In genomic region chr2:23926750-23927627, GRCh38 we compare ENCODE assay signal across 8 cellular contexts. TPM values are rescaled to one million over a fixed set of nuclear protein-coding genes. Genes with fewer than 3 reads are reported as not detected.
DNase-seq lines count a peak whose midpoint lies in the region; ATAC-seq and TF ChIP-seq lines count a peak whose summit lies in the region.

TSS of gene ATAD2B (minus strand) at chr2:23927123. CDS start at chr2:23926770, 353 bp downstream.

- intact Hi-C loops in cardiac septum (cut with DNase I), result loop anchor here (2.0 to 10.0 kb wide), 4 partner anchors 14 to 158 kb away; partner anchors contain the start of genes FKBP1B, SF3B6, TP53I3 and UBXN2A

- no peaks in the 10 kb centered on the region for H3K27me3 Mint-ChIP-seq in activated naive CD8-positive, alpha-beta T cell treated with anti-CD3 and anti-CD28 coated beads, Interleukin-2, amount 50 U/mL, for 24 hours
- H3K27me3 Mint-ChIP-seq in type B pancreatic cell, result no peaks in the 10 kb centered on the region

- H3K36me3 Mint-ChIP-seq in activated naive CD8-positive, alpha-beta T cell treated with anti-CD3 and anti-CD28 coated beads, Interleukin-2, amount 50 U/mL, for 24 hours (ENCODE audit: low read depth), result peaks cover 3% of the 10 kb centered on the region
- H3K36me3 Mint-ChIP-seq in type B pancreatic cell, result peaks cover 3% of the 10 kb centered on the region

- H3K9me3 Mint-ChIP-seq in activated naive CD8-positive, alpha-beta T cell treated with anti-CD3 and anti-CD28 coated beads, Interleukin-2, amount 50 U/mL, for 24 hours, result no peaks in the 10 kb centered on the region
- H3K9me3 Mint-ChIP-seq in type B pancreatic cell, result no peaks in the 10 kb centered on the region

- DNase-seq in NCI-H1417 (lab: John Stamatoyannopoulos, UW) (peak; percentile 98 to 99 (median 99)), SW 1271 (lab: John Stamatoyannopoulos, UW) (peak; percentile 86 to 94), cardiac septum (ENCODE audit: low spot score) (peak; percentile 96), pons (ENCODE audit: low spot score) (peak; percentile 93), type B pancreatic cell (ENCODE audit: extremely low spot score, unreplicated experiment) (peak; percentile 98)
- DNase-seq in activated naive CD8-positive, alpha-beta T cell treated with anti-CD3 and anti-CD28 coated beads, Interleukin-2, amount 50 U/mL, for 24 hours, result peak; percentile 93

- H3K4me1 Mint-ChIP-seq in activated naive CD8-positive, alpha-beta T cell treated with anti-CD3 and anti-CD28 coated beads, Interleukin-2, amount 50 U/mL, for 24 hours, result peaks cover 53% of the 10 kb centered on the region
- peaks cover 19% of the 10 kb centered on the region for H3K4me1 Mint-ChIP-seq in type B pancreatic cell (ENCODE audit: unreplicated experiment)

- H3K4me3 Mint-ChIP-seq in activated naive CD8-positive, alpha-beta T cell treated with anti-CD3 and anti-CD28 coated beads, Interleukin-2, amount 50 U/mL, for 24 hours, result peak within 1 kb of the TSS; percentile 88
- H3K4me3 Mint-ChIP-seq in type B pancreatic cell, result peak within 1 kb of the TSS; percentile 97

- ATAC-seq in HG02763 (IDR thresholded peaks at IDR 0.05; ENCODE audit: unreplicated experiment), result peak; percentile 78
- ATAC-seq in activated naive CD8-positive, alpha-beta T cell treated with anti-CD3 and anti-CD28 coated beads, Interleukin-2, amount 50 U/mL, for 24 hours, result peak; percentile 81

- peak within 1 kb of the TSS; percentile 99 for H3K27ac Mint-ChIP-seq in activated naive CD8-positive, alpha-beta T cell treated with anti-CD3 and anti-CD28 coated beads, Interleukin-2, amount 50 U/mL, for 24 hours
- peak within 1 kb of the TSS; percentile 100 for H3K27ac Mint-ChIP-seq in type B pancreatic cell

- TF ChIP-seq CTCF in GM12874 (IDR thresholded peaks at IDR 0.05; ENCODE audit: insufficient read depth, low read depth, low read length), result peak; percentile 91
- peak; percentile 91 for TF ChIP-seq CTCF in type B pancreatic cell (conservative IDR thresholded peaks at IDR 0.05)

RNA-seq across cellular contexts. Expression of gene ATAD2B, which starts in this region (rescaled TPM):
- total RNA-seq in cardiac septum (14.3 TPM), type B pancreatic cell (ENCODE audit: low replicate concordance) (15.9 and 25.7 TPM in 2 replicates)

Comparison
In these comparisons a context has a peak if more than half of its experiments do, and no peak if none do; other contexts are left out.
1. Peak in every context shown above with its lines: DNase-seq and ATAC-seq.